Comparison of ENCODE assay signal across 33 cellular contexts in the genomic region with DNA sequence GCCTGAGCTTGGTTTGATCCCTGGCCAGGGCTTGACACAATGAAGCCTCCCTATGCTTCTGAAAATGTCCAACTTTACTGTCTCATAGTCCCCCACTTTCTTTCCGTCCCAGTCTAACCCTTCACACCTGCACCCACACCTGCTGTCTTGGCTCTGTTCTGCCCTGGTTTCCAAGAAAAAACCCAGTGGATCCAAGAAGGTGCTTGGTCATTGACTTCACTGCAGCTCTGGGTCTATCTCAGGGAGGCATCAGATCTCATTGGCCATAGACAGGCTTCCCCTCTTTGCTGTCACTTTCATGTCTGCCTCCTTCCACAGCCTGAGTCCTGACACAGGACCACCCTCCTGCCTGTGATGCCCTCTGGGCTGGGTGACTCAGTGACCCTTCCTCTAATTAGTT.
"Had no signal": no experiment of that assay in that cellular context is flagged by ENCODE, and none has a peak within 500 bp of the region (broad histone marks: within the 10 kb centered on the region; RNA-seq: fewer than 3 reads in every experiment).

No MANE protein-coding gene starts in this region.

- FAIRE-seq: TTC549 had no signal

- H3K4me1 Mint-ChIP-seq: activated B cell treated with CpG ODN at 0.5 μM for 24 hours; activated CD8-positive, alpha-beta memory T cell treated with anti-CD3 and anti-CD28 coated beads, Interleukin-2, amount 10 ng/mL, durations not matched to agents 7 days and 5 days; activated naive CD4-positive, alpha-beta T cell treated with anti-CD3 and anti-CD28 coated beads, Interleukin-2, amount 50 U/mL, for 24 hours had no signal

- H3K9me3 Mint-ChIP-seq: activated B cell treated with CpG ODN at 0.5 μM for 24 hours; activated CD4-positive, alpha-beta memory T cell treated with anti-CD3 and anti-CD28 coated beads for 36 hours; activated naive CD4-positive, alpha-beta T cell treated with anti-CD3 and anti-CD28 coated beads, Interleukin-2, amount 50 U/mL, for 24 hours; activated naive CD8-positive, alpha-beta T cell treated with anti-CD3 and anti-CD28 coated beads, Interleukin-2, amount 10 ng/mL, durations not matched to agents 7 days and 5 days; T-helper 1 cell treated with Interleukin-12 subunit alpha and Interleukin-12 subunit beta and Interleukin-4 antibody, amounts not matched to agents 30 μg/mL and 1 μg/mL, for 36 hours; T-helper 2 cell treated with Interferon-gamma antibody and Interleukin-4, amounts not matched to agents 5 μg/mL and 100 μg/mL, for 36 hours had no signal

- H3K4me1 ChIP-seq: ascending aorta, SJSA1 had no signal

- ATAC-seq: activated CD8-positive, alpha-beta memory T cell treated with anti-CD3 and anti-CD28 coated beads, Interleukin-2, amount 10 ng/mL, durations not matched to agents 7 days and 5 days; Panc1 had no signal

- DNase-seq: activated B cell treated with CpG ODN at 0.5 μM for 24 hours; activated CD4-positive, alpha-beta memory T cell treated with anti-CD3 and anti-CD28 coated beads for 36 hours; activated CD4-positive, alpha-beta T cell treated with anti-CD3 and anti-CD28 coated beads for 4 hours; activated CD4-positive, alpha-beta T cell treated with anti-CD3 and anti-CD28 coated beads, Interleukin-2, amount 50 U/mL, for 1 hour; activated CD4-positive, CD25-positive, alpha-beta regulatory T cell treated with anti-CD3 and anti-CD28 coated beads, Interleukin-2, amount 50 U/mL, for 72 hours; activated CD8-positive, alpha-beta memory T cell treated with anti-CD3 and anti-CD28 coated beads for 24 hours; activated CD8-positive, alpha-beta memory T cell treated with anti-CD3 and anti-CD28 coated beads, Interleukin-2, amount 10 ng/mL, durations not matched to agents 7 days and 5 days; activated CD8-positive, alpha-beta memory T cell treated with anti-CD3 and anti-CD28 coated beads, Interleukin-2, amount 50 U/mL, for 48 hours; activated gamma-delta T cell; activated naive CD4-positive, alpha-beta T cell treated with Interleukin-2 at 50 U/mL for 16 hours; activated naive CD8-positive, alpha-beta T cell treated with anti-CD3 and anti-CD28 coated beads, Interleukin-2, amount 10 ng/mL, durations not matched to agents 7 days and 5 days; activated T-cell treated with anti-CD3 and anti-CD28 coated beads, Interleukin-2, amount 50 U/mL, for 48 hours; amygdala; NCI-H1105; NCI-H1417 treated with DMSO at 0.1 percent for 48 hours; NCI-H187 treated with DMSO at 0.1 percent for 48 hours; NCI-H2081; NCI-H2171 treated with DMSO at 0.1 percent for 48 hours; NCI-H226; NCI-H446 treated with DMSO at 0.1 percent for 48 hours; NCI-H524; NCI-H82; SHP77 treated with DMSO at 0.1 percent for 48 hours; SK-N-SH had no signal

- H3K4me3 Mint-ChIP-seq: activated B cell treated with CpG ODN at 0.5 μM for 24 hours; activated CD4-positive, alpha-beta memory T cell treated with anti-CD3 and anti-CD28 coated beads for 36 hours; activated CD8-positive, alpha-beta memory T cell treated with anti-CD3 and anti-CD28 coated beads, Interleukin-2, amount 10 ng/mL, durations not matched to agents 7 days and 5 days; activated naive CD4-positive, alpha-beta T cell treated with anti-CD3 and anti-CD28 coated beads, Interleukin-2, amount 50 U/mL, for 24 hours; activated naive CD8-positive, alpha-beta T cell treated with anti-CD3 and anti-CD28 coated beads, Interleukin-2, amount 10 ng/mL, durations not matched to agents 7 days and 5 days; T-helper 1 cell treated with Interleukin-12 subunit alpha and Interleukin-12 subunit beta and Interleukin-4 antibody, amounts not matched to agents 30 μg/mL and 1 μg/mL, for 36 hours; T-helper 2 cell treated with Interferon-gamma antibody and Interleukin-4, amounts not matched to agents 5 μg/mL and 100 μg/mL, for 36 hours had no signal

- H3K4me3 ChIP-seq: ascending aorta, cardiac muscle cell, SJSA1 had no signal

- H3K9me3 ChIP-seq: ascending aorta, SJSA1, SK-N-SH had no signal

- H3K27ac Mint-ChIP-seq: activated B cell treated with CpG ODN at 0.5 μM for 24 hours; activated CD4-positive, alpha-beta memory T cell treated with anti-CD3 and anti-CD28 coated beads for 36 hours; activated CD8-positive, alpha-beta memory T cell treated with anti-CD3 and anti-CD28 coated beads, Interleukin-2, amount 10 ng/mL, durations not matched to agents 7 days and 5 days; activated naive CD4-positive, alpha-beta T cell treated with anti-CD3 and anti-CD28 coated beads, Interleukin-2, amount 50 U/mL, for 24 hours; activated naive CD8-positive, alpha-beta T cell treated with anti-CD3 and anti-CD28 coated beads, Interleukin-2, amount 10 ng/mL, durations not matched to agents 7 days and 5 days; T-helper 1 cell treated with Interleukin-12 subunit alpha and Interleukin-12 subunit beta and Interleukin-4 antibody, amounts not matched to agents 30 μg/mL and 1 μg/mL, for 36 hours; T-helper 2 cell treated with Interferon-gamma antibody and Interleukin-4, amounts not matched to agents 5 μg/mL and 100 μg/mL, for 36 hours had no signal

- H3K9ac ChIP-seq: SK-N-SH had no signal

- H3K27ac ChIP-seq: ascending aorta, cardiac muscle cell, SJSA1, VCaP had no signal

- H3K36me3 ChIP-seq: ascending aorta, cardiac muscle cell, SJSA1 had no signal

- H3K27me3 ChIP-seq: ascending aorta, cardiac muscle cell, SJSA1 had no signal

- H3K4me2 ChIP-seq: SK-N-SH had no signal

- H3K36me3 Mint-ChIP-seq: activated CD4-positive, alpha-beta memory T cell treated with anti-CD3 and anti-CD28 coated beads for 36 hours; activated CD8-positive, alpha-beta memory T cell treated with anti-CD3 and anti-CD28 coated beads, Interleukin-2, amount 10 ng/mL, durations not matched to agents 7 days and 5 days; activated naive CD4-positive, alpha-beta T cell treated with anti-CD3 and anti-CD28 coated beads, Interleukin-2, amount 50 U/mL, for 24 hours; activated naive CD8-positive, alpha-beta T cell treated with anti-CD3 and anti-CD28 coated beads, Interleukin-2, amount 10 ng/mL, durations not matched to agents 7 days and 5 days had no signal
